In genomic region chr1:226064816-226065248, GRCh38 we compare ENCODE assay signal across 8 cellular contexts. TPM values are rescaled to one million over a fixed set of nuclear protein-coding genes. Genes with fewer than 3 reads are reported as not detected.
A peak's percentile ranks its signal among the peaks of the same experiment; 100 is the strongest.
DNase-seq lines count a peak whose midpoint lies in the region; ATAC-seq and TF ChIP-seq lines count a peak whose summit lies in the region.

No MANE protein-coding gene starts in this region.

- peak; percentile 83 for TF ChIP-seq CTCF in DND-41 (IDR thresholded peaks at IDR 0.05; ENCODE audit: borderline replicate concordance, extremely low read depth, low read length, poor library complexity, severe bottlenecking)

- DNase-seq in DND-41 (peak; percentile 54), RPMI7951 (ENCODE audit: low read depth) (peak; percentile 54), astrocyte of the hippocampus (ENCODE audit: low read depth, low spot score) (peak; percentile 74), iPS-NIHi7 (ENCODE audit: extremely low spot score) (peak; percentile 30)
- peak; percentile 19 for DNase-seq in stimulated activated CD4-positive, alpha-beta T cell treated with anti-CD3 and anti-CD28 coated beads, Interleukin-1b, Interleukin-23, amount 100 ng/mL, for 48 hours

- ATAC-seq in DND-41 (ENCODE audit: insufficient read depth, low read depth), result 0 out of 3 replicates have a peak, but pooled peaks have one; percentile 14
- no peak for ATAC-seq in HG02981 (IDR thresholded peaks at IDR 0.05; ENCODE audit: unreplicated experiment)
- no peak for ATAC-seq in GM21529 (IDR thresholded peaks at IDR 0.05; ENCODE audit: unreplicated experiment)

- H3K9ac ChIP-seq in DND-41 (ENCODE audit: low read depth, low read length) (peak overlapping the region; percentile 91), HUES6 (ENCODE audit: low read length) (peak overlapping the region; percentile 45)

- peaks cover 55% of the 10 kb centered on the region for H3K36me3 ChIP-seq in DND-41 (ENCODE audit: insufficient read depth, low read length)
- H3K36me3 ChIP-seq in HUES6 (ENCODE audit: control insufficient read depth, insufficient read depth, low read length), result peaks cover 55% of the 10 kb centered on the region

- H3K4me3 ChIP-seq in DND-41 (ENCODE audit: low read depth in 1 of 2, low read length in 2 of 2) (peak overlapping the region; percentile 78 to 91; a peak in 3 of 4 replicates), HUES6 (ENCODE audit: low read depth, low read length) (peak overlapping the region; percentile 98)

- peaks cover 50% of the 10 kb centered on the region for H3K4me1 ChIP-seq in DND-41 (ENCODE audit: insufficient read depth, low read length)
- peaks cover 25% of the 10 kb centered on the region for H3K4me1 ChIP-seq in HUES6 (ENCODE audit: control insufficient read depth, insufficient read depth, low read length)

- peaks cover 91% of the 10 kb centered on the region for H3K79me2 ChIP-seq in DND-41 (ENCODE audit: insufficient read depth, low read length)

- H3K9me3 ChIP-seq in DND-41 (ENCODE audit: insufficient read depth, low read length, severe bottlenecking) (no peaks in the 10 kb centered on the region), HUES6 (ENCODE audit: control insufficient read depth, insufficient read depth, low read depth, low read length) (no peaks in the 10 kb centered on the region)

- peak overlapping the region; percentile 72 for H3K4me2 ChIP-seq in DND-41 (ENCODE audit: insufficient read depth, low read length)

- no peak overlapping the region for H2AFZ ChIP-seq in DND-41 (ENCODE audit: low read depth, low read length)

- no peaks in the 10 kb centered on the region for H3K27me3 ChIP-seq in DND-41 (ENCODE audit: insufficient read depth, low read length, poor library complexity)
- no peaks in the 10 kb centered on the region for H3K27me3 ChIP-seq in HUES6 (ENCODE audit: control insufficient read depth, insufficient read depth, low read length)

- H3K27ac ChIP-seq in DND-41 (ENCODE audit: low read length) (peak overlapping the region; percentile 0; the same call in 1 of the 2 replicates), HUES6 (ENCODE audit: low read depth, low read length) (no peak overlapping the region)

- peaks cover 64% of the 10 kb centered on the region for H4K20me1 ChIP-seq in DND-41 (ENCODE audit: insufficient read depth, low read length)

RNA-seq across cellular contexts. Expression of gene H3-3A, which starts 2.3 kb away (rescaled TPM):
- total RNA-seq in RPMI7951 (2014; rRNA removed; shearing (Covaris generic)), result 376 and 427 TPM in 2 replicates

Comparison
In these comparisons a context has a peak if more than half of its experiments do, and no peak if none do; other contexts are left out.
1. DNase-seq: peak in every context shown above with its lines; median percentile 74 in astrocyte of the hippocampus; 54 in DND-41; 54 in RPMI7951; 30 in iPS-NIHi7; 19 in stimulated activated CD4-positive, alpha-beta T cell treated with anti-CD3 and anti-CD28 coated beads, Interleukin-1b, Interleukin-23, amount 100 ng/mL, for 48 hours.